Comparison of ENCODE assay signal across 1 cellular context in genomic region chr1:161706116-161706482, GRCh38.
TF ChIP-seq lines count a peak whose summit lies in the region.

No MANE protein-coding gene starts in this region.

TF ChIP-seq in HCT116, 20 proteins besides CTCF, POLR2A, EP300 and RAD21 (continued from another document):
- TF ChIP-seq MAX (IDR thresholded peaks at IDR 0.05) (no peak), ZNF274 (IDR thresholded peaks at IDR 0.05; ENCODE audit: low read depth, low read length) (no peak), SRF (IDR thresholded peaks at IDR 0.05; ENCODE audit: low read depth) (no peak), SIN3A (IDR thresholded peaks at IDR 0.05; ENCODE audit: low read depth) (no peak), ELF1 (IDR thresholded peaks at IDR 0.05; ENCODE audit: borderline replicate concordance, low read depth) (no peak), POLR2AphosphoS5 (IDR thresholded peaks at IDR 0.05; ENCODE audit: low read depth, low read length) (no peak)
TF ChIP-seq in HCT116: peak in this region for 0.
